23 cellular contexts compared by ENCODE assay signal in the genomic region with DNA sequence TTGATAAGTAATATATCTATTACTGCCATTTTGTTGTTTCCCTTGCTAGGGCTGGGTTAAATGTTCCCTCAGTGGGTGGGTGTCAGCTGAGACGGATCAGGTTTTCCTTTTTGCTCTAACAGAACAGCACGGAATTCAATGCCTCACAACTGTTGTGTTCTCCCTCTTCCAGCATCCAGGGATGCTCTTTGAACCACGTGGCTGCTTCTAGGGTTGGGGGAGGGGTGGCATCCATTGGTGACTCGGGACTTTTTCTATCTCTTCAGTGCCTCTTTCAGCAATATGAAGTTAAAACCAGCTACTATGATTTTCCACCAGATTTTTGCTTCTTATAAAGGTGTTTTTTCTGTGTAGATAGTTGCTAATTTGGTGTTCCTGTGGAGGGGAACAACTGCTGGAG.
"Had no signal": no experiment of that assay in that cellular context is flagged by ENCODE, and none has a peak within 500 bp of the region (broad histone marks: within the 10 kb centered on the region; RNA-seq: fewer than 3 reads in every experiment).

No MANE protein-coding gene starts in this region.

- ATAC-seq: left ventricle myocardium superior; lower lobe of right lung; mucosa of descending colon; natural killer cell treated with Interleukin-12 subunit alpha and Interleukin-12 subunit beta and Interleukin-15 and Interleukin-18, amount 100 ng/mL, for 72 hours; psoas muscle; right cardiac atrium; stimulated activated memory B cell treated with anti-CD40 and anti-IgM and Interleukin-4, amounts not matched to agents 10 μg/mL and 1 μg/mL and 100 μg/mL, for 72 hours; stimulated activated naive CD8-positive, alpha-beta T cell treated with anti-CD3 and anti-CD28 coated beads, Interleukin-15, Interleukin-2, amounts not matched to agents 100 U/mL and 50 U/mL, for 24 hours had no signal

- H3K27me3 ChIP-seq: dorsolateral prefrontal cortex, sigmoid colon, testis, tibial artery had no signal

- H3K4me1 ChIP-seq: lower lobe of right lung, psoas muscle, sigmoid colon, testis, tibial artery had no signal

- H3K9me3 ChIP-seq: lower lobe of right lung, mucosa of descending colon, psoas muscle, testis, tibial artery had no signal

- DNase-seq: dorsolateral prefrontal cortex; effector CD4-positive, alpha-beta T cell; hypothalamus; immature natural killer cell; islet precursor cell; left ventricle myocardium superior; lower lobe of right lung; mucosa of descending colon; naive B cell; nucleus accumbens; psoas muscle; right cardiac atrium; sigmoid colon; stimulated activated CD4-positive, alpha-beta T cell treated with anti-CD3 and anti-CD28 coated beads, Interleukin-2, amount 100 ng/mL, for 24 hours; stimulated activated CD4-positive, alpha-beta T cell treated with anti-CD3 and anti-CD28 coated beads, Interleukin-4, amount 100 ng/mL, for 4 hours; stimulated activated naive CD8-positive, alpha-beta T cell treated with anti-CD3 and anti-CD28 coated beads, Interleukin-15, Interleukin-2, amounts not matched to agents 100 U/mL and 50 U/mL, for 24 hours; substantia nigra; testis; tibial artery had no signal

- H3K4me3 ChIP-seq: dorsolateral prefrontal cortex, lower lobe of right lung, mucosa of descending colon, psoas muscle, sigmoid colon, testis, tibial artery had no signal

- H3K9me3 Mint-ChIP-seq: type B pancreatic cell had no signal

- H3K27me3 Mint-ChIP-seq: naive B cell; natural killer cell treated with Interleukin-12 subunit alpha and Interleukin-12 subunit beta and Interleukin-15 and Interleukin-18, amount 100 ng/mL, for 72 hours; stimulated activated memory B cell treated with anti-CD40 and anti-IgM and Interleukin-4, amounts not matched to agents 10 μg/mL and 1 μg/mL and 100 μg/mL, for 72 hours; type B pancreatic cell had no signal

- H3K36me3 Mint-ChIP-seq: immature natural killer cell; naive B cell; stimulated activated memory B cell treated with anti-CD40 and anti-IgM and Interleukin-4, amounts not matched to agents 10 μg/mL and 1 μg/mL and 100 μg/mL, for 72 hours; type B pancreatic cell had no signal

- H3K27ac Mint-ChIP-seq: immature natural killer cell; natural killer cell treated with Interleukin-12 subunit alpha and Interleukin-12 subunit beta and Interleukin-15 and Interleukin-18, amount 100 ng/mL, for 72 hours; stimulated activated memory B cell treated with anti-CD40 and anti-IgM and Interleukin-4, amounts not matched to agents 10 μg/mL and 1 μg/mL and 100 μg/mL, for 72 hours; type B pancreatic cell had no signal

- H3K27ac ChIP-seq: dorsolateral prefrontal cortex, lower lobe of right lung, psoas muscle, sigmoid colon, testis, tibial artery had no signal

- H3K4me1 Mint-ChIP-seq: immature natural killer cell; naive B cell; stimulated activated memory B cell treated with anti-CD40 and anti-IgM and Interleukin-4, amounts not matched to agents 10 μg/mL and 1 μg/mL and 100 μg/mL, for 72 hours had no signal

- H3K4me3 Mint-ChIP-seq: immature natural killer cell; naive B cell; natural killer cell treated with Interleukin-12 subunit alpha and Interleukin-12 subunit beta and Interleukin-15 and Interleukin-18, amount 100 ng/mL, for 72 hours; neural crest cell; stimulated activated memory B cell treated with anti-CD40 and anti-IgM and Interleukin-4, amounts not matched to agents 10 μg/mL and 1 μg/mL and 100 μg/mL, for 72 hours; type B pancreatic cell had no signal

- H3K36me3 ChIP-seq: lower lobe of right lung, sigmoid colon, tibial artery had no signal
